In the genomic region with DNA sequence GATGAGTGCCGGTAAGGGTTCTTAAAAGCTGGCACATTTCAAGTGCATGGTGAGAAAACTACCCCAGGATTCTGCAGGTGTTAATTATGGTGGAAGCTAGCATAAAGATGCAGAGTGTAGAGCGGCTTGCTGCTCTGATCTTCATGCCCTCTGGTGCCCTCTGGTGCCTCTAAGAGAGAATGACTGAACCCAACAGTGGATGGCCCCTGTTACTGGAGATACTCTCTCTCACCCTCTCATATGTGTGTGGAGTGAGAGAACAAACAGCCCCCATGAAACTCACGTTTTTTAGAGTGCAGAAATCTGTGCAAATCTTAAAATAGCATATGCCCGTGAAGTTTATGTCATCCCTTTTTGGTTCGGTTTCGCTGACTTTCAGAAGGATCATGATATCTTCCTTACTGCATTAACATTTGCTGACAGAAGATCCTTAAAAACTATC, we compare ENCODE assay signal across 8 cellular contexts.
DNase-seq lines count a peak whose midpoint lies in the region; ATAC-seq and TF ChIP-seq lines count a peak whose summit lies in the region.

No MANE protein-coding gene starts in this region.

- no peaks in the 10 kb centered on the region for H3K36me3 Mint-ChIP-seq in activated T-cell treated with anti-CD3 and anti-CD28 coated beads, Interleukin-2, amount 50 U/mL, for 72 hours (ENCODE audit: insufficient read depth in 2 of 2)

- no peak overlapping the region for H3K27ac Mint-ChIP-seq in activated T-cell treated with anti-CD3 and anti-CD28 coated beads, Interleukin-2, amount 50 U/mL, for 72 hours

- no peak for TF ChIP-seq EP300 in Ishikawa (IDR thresholded peaks at IDR 0.05; ENCODE audit: borderline replicate concordance)
- no peak for TF ChIP-seq EP300 in ovary (IDR thresholded peaks at IDR 0.05)

- H3K4me3 ChIP-seq in ovary: no peak overlapping the region

- H3K27ac ChIP-seq in ovary: no peak overlapping the region

- intact Hi-C loops in ovary (cut with DNase I): loop anchor here in 1 of 4 donors (10.0 kb wide), 1 partner anchor 375 kb away; no protein-coding TSS in a partner anchor

- H3K27me3 Mint-ChIP-seq in activated T-cell treated with anti-CD3 and anti-CD28 coated beads, Interleukin-2, amount 50 U/mL, for 72 hours (ENCODE audit: low read depth): peaks cover 6% of the 10 kb centered on the region

- no peaks in the 10 kb centered on the region for H3K9me3 ChIP-seq in ovary

- peak; percentile 89 for ATAC-seq in GM21825 (IDR thresholded peaks at IDR 0.05; ENCODE audit: unreplicated experiment)
- ATAC-seq in activated T-cell treated with anti-CD3 and anti-CD28 coated beads, Interleukin-2, amount 50 U/mL, for 72 hours (replicated peaks in 1 of 2): peak; percentile 85 to 87

- no peaks in the 10 kb centered on the region for H3K4me1 ChIP-seq in ovary (ENCODE audit: insufficient read depth)

- TF ChIP-seq RAD21 in Ishikawa (IDR thresholded peaks at IDR 0.05; ENCODE audit: low read depth): peak; percentile 40; the same call in 1 of the 2 replicates

- H3K9me3 Mint-ChIP-seq in activated T-cell treated with anti-CD3 and anti-CD28 coated beads, Interleukin-2, amount 50 U/mL, for 72 hours: no peaks in the 10 kb centered on the region

- H3K4me3 Mint-ChIP-seq in activated T-cell treated with anti-CD3 and anti-CD28 coated beads, Interleukin-2, amount 50 U/mL, for 72 hours: no peak overlapping the region

- DNase-seq in GM04504 (ENCODE audit: low read depth) (peak; percentile 19), OCI-M2 (lab: John Stamatoyannopoulos, UW; ENCODE audit: unreplicated experiment) (peak; percentile 5), foreskin melanocyte (peak; percentile 42), ovary (peak; percentile 9 to 36 (median 27)), NCI-H128 (lab: John Stamatoyannopoulos, UW; ENCODE audit: unreplicated experiment) (no peak)
- peak; percentile 49 to 58 for DNase-seq in activated T-cell treated with anti-CD3 and anti-CD28 coated beads, Interleukin-2, amount 50 U/mL, for 72 hours

- no peaks in the 10 kb centered on the region for H3K27me3 ChIP-seq in ovary

- TF ChIP-seq POLR2A in ovary (IDR thresholded peaks at IDR 0.05): no peak

- no peaks in the 10 kb centered on the region for H3K36me3 ChIP-seq in ovary

- TF ChIP-seq CTCF in ovary (IDR thresholded peaks at IDR 0.05): peak; percentile 14 to 31 (median 20)

- 32 to 35% (median 34%) methylated on average over 6 of the region's 6 CpGs for WGBS in ovary, 3 donors

- H3K4me1 Mint-ChIP-seq in activated T-cell treated with anti-CD3 and anti-CD28 coated beads, Interleukin-2, amount 50 U/mL, for 72 hours (ENCODE audit: low read depth): no peaks in the 10 kb centered on the region

TF ChIP-seq in Ishikawa, 13 proteins besides CTCF, POLR2A, EP300 and RAD21:
- TF ChIP-seq FOXM1 (IDR thresholded peaks at IDR 0.05; ENCODE audit: borderline replicate concordance, low read depth) (no peak), CEBPB (IDR thresholded peaks at IDR 0.05) (no peak)
